In genomic region chr2:70656421-70657010, GRCh38 we compare ENCODE assay signal across 16 cellular contexts.
A peak's percentile ranks its signal among the peaks of the same experiment; 100 is the strongest.
DNase-seq lines count a peak whose midpoint lies in the region; ATAC-seq and TF ChIP-seq lines count a peak whose summit lies in the region.
"Had no signal": no experiment of that assay in that cellular context is flagged by ENCODE, and none has a peak within 500 bp of the region (broad histone marks: within the 10 kb centered on the region; RNA-seq: fewer than 3 reads in every experiment).

No MANE protein-coding gene starts in this region.

- H3K4me1 ChIP-seq in BLaER1 = peaks cover 29% of the 10 kb centered on the region
- peaks cover 21% of the 10 kb centered on the region for H3K4me1 ChIP-seq in DND-41 (ENCODE audit: insufficient read depth, low read length)
- H3K4me1 ChIP-seq in OCI-LY7 (ENCODE audit: insufficient read depth, low read length, poor library complexity, severe bottlenecking) = no peaks in the 10 kb centered on the region
- H3K4me1 ChIP-seq: Peyer's patch had no signal

- 0 out of 2 replicates have a peak, but pooled peaks cover 6% of the 10 kb centered on the region for H3K9me3 ChIP-seq in BLaER1
- no peaks in the 10 kb centered on the region for H3K9me3 ChIP-seq in DND-41 (ENCODE audit: insufficient read depth, low read length, severe bottlenecking)
- no peaks in the 10 kb centered on the region for H3K9me3 ChIP-seq in OCI-LY7 (ENCODE audit: low read length)
- H3K9me3 ChIP-seq: Peyer's patch had no signal

- H3K4me2 ChIP-seq in BLaER1 (peak overlapping the region; percentile 42), DND-41 (ENCODE audit: insufficient read depth, low read length) (no peak overlapping the region), OCI-LY7 (ENCODE audit: low read length) (no peak overlapping the region)
- H3K4me2 ChIP-seq: hepatocyte had no signal

- DNase-seq in DND-41 = peak; percentile 65
- DNase-seq in activated CD8-positive, alpha-beta memory T cell treated with anti-CD3 and anti-CD28 coated beads, Interleukin-2, amount 50 U/mL, for 48 hours = peak; percentile 50
- peak; percentile 21 for DNase-seq in ecto neural progenitor cell (ENCODE audit: low spot score)
- no peak for DNase-seq in NCI-H446 (lab: John Stamatoyannopoulos, UW)
- no peak for DNase-seq in OCI-LY7 (ENCODE audit: low spot score)
- DNase-seq: activated B cell treated with CpG ODN at 0.5 μM for 24 hours; activated effector memory CD4-positive, alpha-beta T cell treated with anti-CD3 and anti-CD28 coated beads, Interleukin-2, amount 50 U/mL, for 16 hours; AML-193; effector CD4-positive, alpha-beta T cell; KG1 had no signal

- no peaks in the 10 kb centered on the region for H4K20me1 ChIP-seq in BLaER1
- H4K20me1 ChIP-seq in DND-41 (ENCODE audit: insufficient read depth, low read length) = no peaks in the 10 kb centered on the region
- no peaks in the 10 kb centered on the region for H4K20me1 ChIP-seq in OCI-LY7 (ENCODE audit: insufficient read depth, low read length)

- POLR2A ChIA-PET in OCI-LY7 (lab: Charles Lee) = no interaction called here

- H3K79me2 ChIP-seq in DND-41 (ENCODE audit: insufficient read depth, low read length) (no peaks in the 10 kb centered on the region), OCI-LY7 (ENCODE audit: insufficient read depth, low read depth, low read length) (no peaks in the 10 kb centered on the region)
- H3K79me2 ChIP-seq: hepatocyte had no signal

- TF ChIP-seq CTCF in DND-41 (IDR thresholded peaks at IDR 0.05; ENCODE audit: borderline replicate concordance, extremely low read depth, low read length, poor library complexity, severe bottlenecking) = no peak
- no peak for TF ChIP-seq CTCF in OCI-LY7 (conservative IDR thresholded peaks at IDR 0.05; ENCODE audit: low read length)

- H3K27ac ChIP-seq in BLaER1 = no peak overlapping the region
- H3K27ac ChIP-seq in DND-41 (ENCODE audit: low read length) = peak overlapping the region; percentile 26; the same call in 1 of the 2 replicates
- no peak overlapping the region for H3K27ac ChIP-seq in OCI-LY7 (ENCODE audit: low read depth, low read length, poor library complexity, severe bottlenecking)
- H3K27ac ChIP-seq: hepatocyte, Peyer's patch, skin epidermis had no signal

- BruUV-seq in OCI-LY7 (replicated peaks; lab: Mats Ljungman, UMichigan) = no TSS peak

- ATAC-seq in DND-41 (ENCODE audit: insufficient read depth, low read depth) (peak; percentile 88), GM18520 (IDR thresholded peaks at IDR 0.05; ENCODE audit: unreplicated experiment) (no peak)
- ATAC-seq: natural killer cell treated with Interleukin-12 subunit alpha and Interleukin-12 subunit beta and Interleukin-15 and Interleukin-18, amount 100 ng/mL, for 72 hours had no signal

- CTCF ChIA-PET in OCI-LY7 (lab: Charles Lee; ENCODE audit: unreplicated experiment) = no interaction called here

- H3K4me3 ChIP-seq in BLaER1 (no peak overlapping the region), DND-41 (ENCODE audit: low read depth in 1 of 2, low read length in 2 of 2) (no peak overlapping the region), OCI-LY7 (ENCODE audit: low read depth, low read length, poor library complexity, severe bottlenecking) (no peak overlapping the region)
- H3K4me3 ChIP-seq: hepatocyte, Peyer's patch, skin epidermis had no signal

- H3K27me3 ChIP-seq in BLaER1 (no peaks in the 10 kb centered on the region), DND-41 (ENCODE audit: insufficient read depth, low read length, poor library complexity) (peaks cover 6% of the 10 kb centered on the region)

- H3K36me3 ChIP-seq in BLaER1 (peaks cover 13% of the 10 kb centered on the region), DND-41 (ENCODE audit: insufficient read depth, low read length) (no peaks in the 10 kb centered on the region), OCI-LY7 (ENCODE audit: insufficient read depth, low read length) (no peaks in the 10 kb centered on the region)
- H3K36me3 ChIP-seq: Peyer's patch had no signal

- H3K9ac ChIP-seq in BLaER1 (no peak overlapping the region), DND-41 (ENCODE audit: low read depth, low read length) (no peak overlapping the region)

- H3K9me2 ChIP-seq in OCI-LY7 (ENCODE audit: insufficient read depth, low read length) = no peaks in the 10 kb centered on the region

- intact Hi-C loops in OCI-LY7 (cut with micrococcal nuclease; ENCODE audit: unreplicated experiment) = no loop called here

- no peak overlapping the region for H2AFZ ChIP-seq in DND-41 (ENCODE audit: low read depth, low read length)
- no peak overlapping the region for H2AFZ ChIP-seq in OCI-LY7 (ENCODE audit: low read length)
- H2AFZ ChIP-seq: hepatocyte had no signal

Comparison
In these comparisons a context has a peak if more than half of its experiments do, and no peak if none do; other contexts are left out.
1. DNase-seq: peak in DND-41 (single experiment), activated CD8-positive, alpha-beta memory T cell treated with anti-CD3 and anti-CD28 coated beads, Interleukin-2, amount 50 U/mL, for 48 hours (single experiment) and ecto neural progenitor cell (single experiment); none in NCI-H446 (0 of 2) and OCI-LY7 (single experiment).